ENCODE assay signal across 8 cellular contexts in the genomic region with DNA sequence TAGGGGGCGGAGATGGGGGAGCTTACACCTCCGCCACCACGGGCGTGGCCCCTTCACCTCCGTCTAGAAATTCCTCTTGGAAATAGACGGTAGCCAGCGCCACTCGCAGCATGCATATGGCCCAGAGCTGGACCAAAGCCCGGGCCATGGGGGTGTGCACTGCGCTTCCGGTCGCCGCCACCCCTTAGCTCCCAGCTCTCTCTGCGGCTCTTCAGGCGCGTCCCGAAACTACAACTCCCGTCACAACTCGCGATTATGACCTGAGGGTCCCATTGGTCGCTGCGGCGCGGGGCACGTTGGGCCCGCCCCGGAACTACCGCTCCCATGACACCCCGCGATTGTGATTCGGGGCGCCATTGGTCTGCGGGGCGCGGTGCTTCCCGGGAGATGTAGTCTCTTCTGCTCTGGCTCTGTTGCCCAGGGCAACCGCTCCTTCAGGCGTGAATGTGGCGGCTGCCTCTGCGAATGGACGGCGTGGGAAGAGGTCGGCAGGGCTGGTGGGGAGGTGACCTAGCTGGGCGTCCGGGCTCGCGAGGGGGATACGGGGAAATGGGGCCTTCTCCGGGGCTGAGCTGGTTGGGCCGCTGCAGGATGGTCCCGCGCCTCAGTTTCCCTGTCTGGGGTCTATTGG. TPM values are rescaled to one million over a fixed set of nuclear protein-coding genes. Genes with fewer than 3 reads are reported as not detected.
A peak's percentile ranks its signal among the peaks of the same experiment; 100 is the strongest.
DNase-seq lines count a peak whose midpoint lies in the region; TF ChIP-seq lines count a peak whose summit lies in the region.

Gene C19orf44, plus strand, starts transcription at position 413 of the 631 bp plus-strand sequence. CDS start 4,399 bp downstream, outside the sequence.
A gene with protein sequence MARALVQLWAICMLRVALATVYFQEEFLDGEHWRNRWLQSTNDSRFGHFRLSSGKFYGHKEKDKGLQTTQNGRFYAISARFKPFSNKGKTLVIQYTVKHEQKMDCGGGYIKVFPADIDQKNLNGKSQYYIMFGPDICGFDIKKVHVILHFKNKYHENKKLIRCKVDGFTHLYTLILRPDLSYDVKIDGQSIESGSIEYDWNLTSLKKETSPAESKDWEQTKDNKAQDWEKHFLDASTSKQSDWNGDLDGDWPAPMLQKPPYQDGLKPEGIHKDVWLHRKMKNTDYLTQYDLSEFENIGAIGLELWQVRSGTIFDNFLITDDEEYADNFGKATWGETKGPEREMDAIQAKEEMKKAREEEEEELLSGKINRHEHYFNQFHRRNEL (minus strand): TSS at position 186 of the 631 bp plus-strand sequence. CDS start 38 bp downstream, at position 148.

- DNase-seq in COLO668 (lab: John Stamatoyannopoulos, UW; ENCODE audit: unreplicated experiment) = peak; percentile 99
- DNase-seq in GM20000 (ENCODE audit: low spot score) = peak; percentile 94
- DNase-seq in HS-5 (ENCODE audit: low read depth) = peak; percentile 86
- peak; percentile 80 for DNase-seq in NK-92 (lab: John Stamatoyannopoulos, UW; ENCODE audit: unreplicated experiment)
- DNase-seq in activated CD8-positive, alpha-beta memory T cell treated with anti-CD3 and anti-CD28 coated beads for 24 hours = peak; percentile 97
- DNase-seq in effector CD8-positive, alpha-beta T cell (lab: John Stamatoyannopoulos, UW) = peak; percentile 94
- DNase-seq in lung microvascular endothelial cell (ENCODE audit: low read depth in 2 of 2) = peak; percentile 98 to 99
- DNase-seq in stimulated activated CD4-positive, alpha-beta T cell treated with anti-CD3 and anti-CD28 coated beads, TNF-alpha, amount 100 ng/mL, for 4 hours (ENCODE audit: low read depth in 3 of 3) = peak; percentile 84 to 95 (median 94)

- no peak for TF ChIP-seq CTCF in GM20000 (IDR thresholded peaks at IDR 0.05; ENCODE audit: extremely low read depth, missing control alignments)

RNA-seq across cellular contexts. Expression of gene C19orf44, which starts in this region (rescaled TPM):
- 1.1 and 1.4 TPM in 2 replicates for total RNA-seq in lung microvascular endothelial cell

RNA-seq across cellular contexts. Expression of the second gene that starts in this region (rescaled TPM):
- not detected in 2 replicates for total RNA-seq in lung microvascular endothelial cell

Comparison
In these comparisons a context has a peak if more than half of its experiments do, and no peak if none do; other contexts are left out.
1. Peak in every context shown above with its lines: DNase-seq.